8 cellular contexts compared by ENCODE assay signal in genomic region chr16:714558-715447, GRCh38. TPM values are rescaled to one million over a fixed set of nuclear protein-coding genes. Genes with fewer than 3 reads are reported as not detected.
DNase-seq lines count a peak whose midpoint lies in the region; ATAC-seq and TF ChIP-seq lines count a peak whose summit lies in the region.

Gene METRN (plus strand): TSS chr16:715118. CDS start chr16:715290, 172 bp downstream.

- H3K9me3 Mint-ChIP-seq in activated T-cell treated with anti-CD3 and anti-CD28 coated beads, Interleukin-2, amount 50 U/mL, for 72 hours = no peaks in the 10 kb centered on the region

- peak; percentile 96 for DNase-seq in AG08396 (ENCODE audit: low spot score)
- DNase-seq in Peyer's patch = peak; percentile 94 to 96 (median 95)
- DNase-seq in activated T-cell treated with anti-CD3 and anti-CD28 coated beads, Interleukin-2, amount 50 U/mL, for 72 hours = peak; percentile 94 to 96
- DNase-seq in esophagus muscularis mucosa (ENCODE audit: extremely low spot score) = peak; percentile 95
- peak; percentile 75 to 79 for DNase-seq in stimulated activated CD8-positive, alpha-beta memory T cell treated with anti-CD3 and anti-CD28 coated beads, Interleukin-7, amount 100 ng/mL, for 1 hour (ENCODE audit: low read depth in 2 of 2)

- H3K27me3 Mint-ChIP-seq in activated T-cell treated with anti-CD3 and anti-CD28 coated beads, Interleukin-2, amount 50 U/mL, for 72 hours (ENCODE audit: low read depth) = peaks cover 7% of the 10 kb centered on the region

- no peaks in the 10 kb centered on the region for H3K36me3 Mint-ChIP-seq in activated T-cell treated with anti-CD3 and anti-CD28 coated beads, Interleukin-2, amount 50 U/mL, for 72 hours (ENCODE audit: insufficient read depth in 2 of 2)

- H3K9ac ChIP-seq in muscle layer of colon (ENCODE audit: low read length) = no peak within 1 kb of the TSS

- peaks cover 0 to 9% of the 10 kb centered on the region in 2 donors for H3K27me3 ChIP-seq in Peyer's patch
- peaks cover 0 to 34% (median 18%) of the 10 kb centered on the region in 4 donors for H3K27me3 ChIP-seq in esophagus muscularis mucosa
- peaks cover 17 to 39% of the 10 kb centered on the region in 2 donors for H3K27me3 ChIP-seq in muscle layer of colon (ENCODE audit: control insufficient read depth in 1 of 2, insufficient read depth in 2 of 2, low read length in 2 of 2)

- intact Hi-C loops in esophagus muscularis mucosa (cut with DNase I) = no loop called here

- TF ChIP-seq POLR2A in Peyer's patch (IDR thresholded peaks at IDR 0.05) (no peak), esophagus muscularis mucosa (IDR thresholded peaks at IDR 0.05; ENCODE audit: low read depth) (no peak)

- peak within 1 kb of the TSS in 1 of 4 donors; percentile 58 for H3K27ac ChIP-seq in Peyer's patch
- peak within 1 kb of the TSS; percentile 42 to 66 (median 56) for H3K27ac ChIP-seq in esophagus muscularis mucosa (replicated peaks in 1 of 4)
- H3K27ac ChIP-seq in muscle layer of colon (ENCODE audit: low read depth, low read length) = no peak within 1 kb of the TSS

- H3K4me3 Mint-ChIP-seq in activated T-cell treated with anti-CD3 and anti-CD28 coated beads, Interleukin-2, amount 50 U/mL, for 72 hours = peak within 1 kb of the TSS; percentile 58 to 70

- H3K4me1 ChIP-seq in Peyer's patch = peaks cover 4 to 38% (median 15%) of the 10 kb centered on the region in 4 donors
- H3K4me1 ChIP-seq in esophagus muscularis mucosa = peaks cover 31 to 78% (median 60%) of the 10 kb centered on the region in 4 donors
- H3K4me1 ChIP-seq in muscle layer of colon (ENCODE audit: insufficient read depth, low read length) = peaks cover 21% of the 10 kb centered on the region

- no peak for TF ChIP-seq CTCF in Peyer's patch (IDR thresholded peaks at IDR 0.05)
- TF ChIP-seq CTCF in esophagus muscularis mucosa (IDR thresholded peaks at IDR 0.05) = peak in 1 of 3 experiments; percentile 15

- H3K36me3 ChIP-seq in Peyer's patch (no peaks in the 10 kb centered on the region), esophagus muscularis mucosa (peaks cover 0 to 10% (median 3%) of the 10 kb centered on the region in 4 donors), muscle layer of colon (ENCODE audit: insufficient read depth, low read length) (no peaks in the 10 kb centered on the region)

- no peak within 1 kb of the TSS for H3K27ac Mint-ChIP-seq in activated T-cell treated with anti-CD3 and anti-CD28 coated beads, Interleukin-2, amount 50 U/mL, for 72 hours

- TF ChIP-seq EP300 in esophagus muscularis mucosa (IDR thresholded peaks at IDR 0.05) = no peak

- ATAC-seq in GM19023 (IDR thresholded peaks at IDR 0.05; ENCODE audit: unreplicated experiment) (peak; percentile 69), HG03571 (IDR thresholded peaks at IDR 0.05; ENCODE audit: unreplicated experiment) (peak; percentile 68)
- ATAC-seq in activated T-cell treated with anti-CD3 and anti-CD28 coated beads, Interleukin-2, amount 50 U/mL, for 72 hours (replicated peaks in 1 of 2) = peak; percentile 86 to 87

- H3K4me3 ChIP-seq in Peyer's patch = peak within 1 kb of the TSS; percentile 53 to 82 (median 77)
- peak within 1 kb of the TSS; percentile 68 to 86 (median 83) for H3K4me3 ChIP-seq in esophagus muscularis mucosa
- H3K4me3 ChIP-seq in muscle layer of colon (ENCODE audit: low read depth in 1 of 2, low read length in 2 of 2) = peak within 1 kb of the TSS; percentile 49 to 53

- peaks cover 22% of the 10 kb centered on the region for H3K4me1 Mint-ChIP-seq in activated T-cell treated with anti-CD3 and anti-CD28 coated beads, Interleukin-2, amount 50 U/mL, for 72 hours (ENCODE audit: low read depth)

- 13% methylated on average over 6 of the region's 104 CpGs for WGBS in esophagus muscularis mucosa

- H3K9me3 ChIP-seq in Peyer's patch (no peaks in the 10 kb centered on the region), esophagus muscularis mucosa (no peaks in the 10 kb centered on the region), muscle layer of colon (ENCODE audit: low read length) (no peaks in the 10 kb centered on the region)

RNA-seq across cellular contexts. Expression of gene METRN, which starts in this region (rescaled TPM):
- total RNA-seq in Peyer's patch (10 to 100 TPM in 2 of 4 donors, 1 to 10 TPM in 2; 4.0 to 33.8 (median 8.9) TPM), esophagus muscularis mucosa (100 to 1,000 TPM in 1 of 4 donors, 10 to 100 TPM in 3; 56.5 to 143 (median 78.0) TPM)
- total RNA-seq in activated T-cell treated with anti-CD3 and anti-CD28 coated beads, Interleukin-2, amount 50 U/mL, for 72 hours = 10 to 100 TPM; 11.1 to 11.7 TPM
